ENCODE assay signal across 1 cellular context in genomic region chr13:42532561-42533335, GRCh38.
TF ChIP-seq lines count a peak whose summit lies in the region.

No MANE protein-coding gene starts in this region.

TF ChIP-seq in GM12878, 131 proteins besides CTCF, POLR2A, EP300 and RAD21 (continued from another document):
- TF ChIP-seq CEBPZ (IDR thresholded peaks at IDR 0.05; ENCODE audit: low read depth, low read length): no peak
- 0 out of 4 replicates have a peak, but pooled peaks have one; percentile 38 to 45 for TF ChIP-seq BHLHE40 (IDR thresholded peaks at IDR 0.05; ENCODE audit: borderline replicate concordance in 1 of 2, low read depth in 2 of 2, low read length in 1 of 2)
- TF ChIP-seq EGR1 (IDR thresholded peaks at IDR 0.05; ENCODE audit: borderline replicate concordance in 1 of 2, low read depth in 2 of 2, low read length in 2 of 2): no peak
- no peak for TF ChIP-seq SMARCA5 (IDR thresholded peaks at IDR 0.05)
- TF ChIP-seq RELA (IDR thresholded peaks at IDR 0.05; ENCODE audit: borderline replicate concordance, partially characterized antibody): no peak
- no peak for TF ChIP-seq SUPT20H (IDR thresholded peaks at IDR 0.05; ENCODE audit: borderline replicate concordance, control insufficient read depth, low read depth, low read length)
- no peak for TF ChIP-seq SIX5 (IDR thresholded peaks at IDR 0.05; ENCODE audit: low read depth, low read length, severe bottlenecking)
- no peak for TF ChIP-seq CBFB (IDR thresholded peaks at IDR 0.05; ENCODE audit: low read depth)
- TF ChIP-seq NFIC (IDR thresholded peaks at IDR 0.05; ENCODE audit: low read depth, low read length): peak; percentile 89
- TF ChIP-seq USF2 (IDR thresholded peaks at IDR 0.05; ENCODE audit: borderline replicate concordance, low read depth, low read length): no peak
- no peak; the same call in 1 of the 2 replicates for TF ChIP-seq ZBED1 (IDR thresholded peaks at IDR 0.05; ENCODE audit: borderline replicate concordance)
- TF ChIP-seq CREM (IDR thresholded peaks at IDR 0.05; ENCODE audit: low read depth): peak; percentile 58; the same call in 1 of the 2 replicates
- TF ChIP-seq PKNOX1 (IDR thresholded peaks at IDR 0.05): no peak
- no peak for TF ChIP-seq ATF7 (IDR thresholded peaks at IDR 0.05; ENCODE audit: low read depth)
- TF ChIP-seq IKZF1 (conservative IDR thresholded peaks at IDR 0.05): peak; percentile 86
- no peak for TF ChIP-seq SREBF2 (IDR thresholded peaks at IDR 0.05; ENCODE audit: low read length)
- TF ChIP-seq PRDM15 (CRISPR knock-in tag; IDR thresholded peaks at IDR 0.05): no peak
- peak; percentile 94 for TF ChIP-seq DPF2 (IDR thresholded peaks at IDR 0.05)
- TF ChIP-seq BCL11A (IDR thresholded peaks at IDR 0.05; ENCODE audit: low read depth, low read length): peak; percentile 87
- no peak for TF ChIP-seq MYB (IDR thresholded peaks at IDR 0.05; ENCODE audit: borderline replicate concordance, low read depth, low read length)
- TF ChIP-seq ZNF384 (IDR thresholded peaks at IDR 0.05; ENCODE audit: borderline replicate concordance, low read depth, low read length): no peak
- no peak for TF ChIP-seq ZNF274 (IDR thresholded peaks at IDR 0.05; ENCODE audit: insufficient read depth, insufficient read length)
- no peak for TF ChIP-seq BCLAF1 (IDR thresholded peaks at IDR 0.05)
- TF ChIP-seq ELK1 (IDR thresholded peaks at IDR 0.05; ENCODE audit: low read depth, low read length): no peak
- no peak for TF ChIP-seq GABPA (IDR thresholded peaks at IDR 0.05; ENCODE audit: low read depth)
- 0 out of 2 replicates have a peak, but pooled peaks have one; percentile 23 for TF ChIP-seq TCF7 (IDR thresholded peaks at IDR 0.05; ENCODE audit: borderline replicate concordance)
- 0 out of 2 replicates have a peak, but pooled peaks have one; percentile 3 for TF ChIP-seq MLLT1 (IDR thresholded peaks at IDR 0.05)
- TF ChIP-seq NR2C2 (IDR thresholded peaks at IDR 0.05; ENCODE audit: borderline replicate concordance, control insufficient read depth, insufficient read length, low read depth): no peak
- TF ChIP-seq SMAD5 (IDR thresholded peaks at IDR 0.05; ENCODE audit: low read depth): no peak
- TF ChIP-seq PBX3 (IDR thresholded peaks at IDR 0.05; ENCODE audit: insufficient replicate concordance, low read depth, low read length): no peak
- TF ChIP-seq E4F1 (IDR thresholded peaks at IDR 0.05; ENCODE audit: borderline replicate concordance, partially characterized antibody): no peak
- no peak for TF ChIP-seq PML (IDR thresholded peaks at IDR 0.05; ENCODE audit: low read length)
- TF ChIP-seq FOXK2 (IDR thresholded peaks at IDR 0.05): no peak
- no peak for TF ChIP-seq MAX (IDR thresholded peaks at IDR 0.05; ENCODE audit: low read depth, low read length)
- no peak for TF ChIP-seq MYC (IDR thresholded peaks at IDR 0.05; ENCODE audit: insufficient read depth, insufficient read length, insufficient replicate concordance, low read length, severe bottlenecking)
- TF ChIP-seq EZH2 (IDR thresholded peaks at IDR 0.05; ENCODE audit: borderline replicate concordance, control insufficient read depth, low read depth, low read length): no peak
- TF ChIP-seq SMC3 (IDR thresholded peaks at IDR 0.05; ENCODE audit: borderline replicate concordance, low read length): no peak
- TF ChIP-seq SUZ12 (IDR thresholded peaks at IDR 0.05; ENCODE audit: unreplicated experiment): no peak
- no peak for TF ChIP-seq CREB1 (IDR thresholded peaks at IDR 0.05; ENCODE audit: low read depth)
- TF ChIP-seq HDAC6 (IDR thresholded peaks at IDR 0.05; ENCODE audit: unreplicated experiment): no peak
- TF ChIP-seq TAF1 (IDR thresholded peaks at IDR 0.05; ENCODE audit: borderline replicate concordance, low read depth, low read length): no peak
- no peak for TF ChIP-seq STAT1 (conservative IDR thresholded peaks at IDR 0.05)
- TF ChIP-seq FOXM1 (IDR thresholded peaks at IDR 0.05; ENCODE audit: low read depth, low read length): peak; percentile 55; the same call in 1 of the 2 replicates
